15 cellular contexts compared by ENCODE assay signal in the genomic region with DNA sequence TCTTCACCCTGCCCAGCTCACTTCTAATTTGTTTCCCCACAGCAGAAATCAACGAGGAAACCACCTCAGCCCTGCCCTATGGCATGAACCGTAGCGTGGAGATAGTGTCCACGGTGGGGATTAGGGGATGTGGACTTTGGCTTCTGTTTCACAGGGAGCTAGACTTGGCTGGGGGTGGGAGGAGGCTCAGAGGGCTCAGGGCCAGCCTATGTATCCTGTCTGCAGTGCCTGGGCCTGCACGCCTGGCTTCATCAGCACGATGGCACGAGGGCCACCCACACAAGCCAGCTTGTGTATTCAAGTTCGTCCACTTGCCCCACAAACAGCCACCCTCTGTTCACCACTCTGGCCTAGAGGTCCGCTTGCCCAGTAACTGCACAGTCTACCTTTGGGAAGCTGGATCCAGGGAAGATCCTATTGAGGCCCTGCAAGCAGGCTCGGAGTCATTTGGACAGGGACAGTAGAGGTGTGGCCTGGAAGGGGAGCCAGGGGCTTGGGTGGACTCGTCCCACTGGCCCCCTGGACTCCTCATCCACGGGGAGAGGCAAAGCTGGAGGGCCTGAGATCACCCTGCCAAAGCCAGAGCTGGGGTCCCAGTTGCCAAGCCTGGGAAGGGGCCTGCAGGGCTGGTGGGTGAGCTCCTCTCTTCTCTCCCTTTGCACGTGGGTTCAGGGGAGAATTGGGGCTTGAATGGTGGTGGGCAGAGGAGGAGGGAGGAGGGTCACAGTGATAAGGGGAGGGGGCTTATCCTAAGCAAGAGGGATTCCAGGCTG. TPM values are rescaled to one million over a fixed set of nuclear protein-coding genes. Genes with fewer than 3 reads are reported as not detected.
DNase-seq lines count a peak whose midpoint lies in the region; ATAC-seq and TF ChIP-seq lines count a peak whose summit lies in the region.
"Had no signal": no experiment of that assay in that cellular context is flagged by ENCODE, and none has a peak within 500 bp of the region (broad histone marks: within the 10 kb centered on the region; RNA-seq: fewer than 3 reads in every experiment).

No MANE protein-coding gene starts in this region.

- no CpG with 5 or more reads among the region's 13 CpGs for WGBS in mesendoderm (ENCODE audit: extremely low coverage, insufficient coverage, low lambda C conversion rate)

- POLR2A ChIA-PET in CD4-positive, alpha-beta T cell (lab: Charles Lee): interaction anchor here (1.2 to 1.7 kb wide), 2 partner anchors 13 to 83 kb away, joined by 4 to 7 read pairs; a partner anchor contains a TSS

- H3K4me2 ChIP-seq in OCI-LY3 (ENCODE audit: low read length): no peak overlapping the region
- no peak overlapping the region for H3K4me2 ChIP-seq in MM.1S (ENCODE audit: low read depth, low read length)
- H3K4me2 ChIP-seq in mesendoderm (ENCODE audit: low read length): no peak overlapping the region
- H3K4me2 ChIP-seq: GM23338 had no signal

- no peak overlapping the region for H2BK15ac ChIP-seq in mesendoderm (replicated peaks; ENCODE audit: low read depth)

- peaks cover 41% of the 10 kb centered on the region for H3F3A ChIP-seq in MM.1S (ENCODE audit: insufficient read depth, low read length)

- no peaks in the 10 kb centered on the region for H3K9me2 ChIP-seq in MM.1S (replicated peaks; ENCODE audit: insufficient read depth, low read length)

- H3K18ac ChIP-seq in mesendoderm (ENCODE audit: low read length): no peak overlapping the region

- no peak overlapping the region for H3K4me3 Mint-ChIP-seq in CD4-positive, alpha-beta T cell
- H3K4me3 Mint-ChIP-seq: brain; GM23338; T-helper 1 cell treated with Interleukin-12 subunit alpha and Interleukin-12 subunit beta and Interleukin-4 antibody, amounts not matched to agents 30 μg/mL and 1 μg/mL, for 36 hours had no signal

- H4K5ac ChIP-seq in mesendoderm (ENCODE audit: low read length): no peak overlapping the region

- H2BK5ac ChIP-seq in mesendoderm (ENCODE audit: low read length): no peak overlapping the region

- peak overlapping the region; percentile 8 for H3K27ac Mint-ChIP-seq in CD4-positive, alpha-beta T cell
- H3K27ac Mint-ChIP-seq: brain, GM23338 had no signal

- H2AK5ac ChIP-seq in mesendoderm (ENCODE audit: low read length): no peak overlapping the region

- H3K9me3 Mint-ChIP-seq in CD4-positive, alpha-beta T cell: no peaks in the 10 kb centered on the region
- H3K9me3 Mint-ChIP-seq: brain; GM23338; T-helper 1 cell treated with Interleukin-12 subunit alpha and Interleukin-12 subunit beta and Interleukin-4 antibody, amounts not matched to agents 30 μg/mL and 1 μg/mL, for 36 hours had no signal

- TF ChIP-seq CTCF in CD4-positive, alpha-beta T cell (IDR thresholded peaks at IDR 0.05): no peak
- TF ChIP-seq CTCF in OCI-LY3 (IDR thresholded peaks at IDR 0.05; ENCODE audit: low read depth, low read length) (no peak), epithelial cell of esophagus (IDR thresholded peaks at IDR 0.05; ENCODE audit: insufficient read depth, low read depth, low read length, missing control alignments) (no peak), MM.1S (IDR thresholded peaks at IDR 0.05; ENCODE audit: low read length) (no peak)

- H3K4me1 Mint-ChIP-seq in CD4-positive, alpha-beta T cell (ENCODE audit: low read depth): peaks cover 37% of the 10 kb centered on the region

- no peaks in the 10 kb centered on the region for H3K27me3 Mint-ChIP-seq in CD4-positive, alpha-beta T cell
- H3K27me3 Mint-ChIP-seq: brain had no signal

- no peak overlapping the region for H3K27ac ChIP-seq in CD4-positive, alpha-beta T cell (ENCODE audit: low read depth, low read length)
- H3K27ac ChIP-seq in OCI-LY3 (ENCODE audit: low read length) (peak overlapping the region; percentile 95), MM.1S (ENCODE audit: low read length) (no peak overlapping the region), mesendoderm (ENCODE audit: low read depth, low read length) (no peak overlapping the region)
- H3K27ac ChIP-seq: skin epidermis, uterus had no signal

- peaks cover 23% of the 10 kb centered on the region for H3K36me3 Mint-ChIP-seq in CD4-positive, alpha-beta T cell (ENCODE audit: low read depth)
- H3K36me3 Mint-ChIP-seq: brain had no signal

- no peak overlapping the region for H3K4me3 ChIP-seq in OCI-LY3 (ENCODE audit: low read length)
- no peak overlapping the region for H3K4me3 ChIP-seq in epithelial cell of esophagus (ENCODE audit: low read length)
- H3K4me3 ChIP-seq in MM.1S (ENCODE audit: low read length): no peak overlapping the region
- H3K4me3 ChIP-seq in mesendoderm (ENCODE audit: low read length): no peak overlapping the region
- H3K4me3 ChIP-seq: GM23338, skin epidermis, uterus had no signal

- intact Hi-C loops in CD4-positive, alpha-beta T cell (cut with DNase I, micrococcal nuclease): no loop called here

- ATAC-seq in CD4-positive, alpha-beta T cell (ENCODE audit: poor library complexity): no peak
- no peak for ATAC-seq in SK-N-SH treated with all-trans-retinoic acid at 6 μM for 48 hours
- ATAC-seq: GM23338 had no signal

- H3K23ac ChIP-seq in mesendoderm (ENCODE audit: low read length): no peak overlapping the region

- CTCF ChIA-PET in CD4-positive, alpha-beta T cell (lab: Charles Lee): no interaction called here

- H3K9me3 ChIP-seq in CD4-positive, alpha-beta T cell (ENCODE audit: control insufficient read depth, low read length): no peaks in the 10 kb centered on the region
- H3K9me3 ChIP-seq in OCI-LY3 (ENCODE audit: insufficient read depth, low read length): no peaks in the 10 kb centered on the region
- H3K9me3 ChIP-seq in MM.1S (replicated peaks; ENCODE audit: insufficient read depth, low read length): no peaks in the 10 kb centered on the region
- H3K9me3 ChIP-seq: uterus had no signal

- H2AFZ ChIP-seq in OCI-LY3 (ENCODE audit: low read depth, low read length): no peak overlapping the region
- H2AFZ ChIP-seq in MM.1S (ENCODE audit: low read length): no peak overlapping the region
- H2AFZ ChIP-seq: GM23338 had no signal

- H3K4me1 ChIP-seq in OCI-LY3 (ENCODE audit: low read length) (peaks cover 55% of the 10 kb centered on the region), MM.1S (ENCODE audit: low read length) (peaks cover 36% of the 10 kb centered on the region), mesendoderm (ENCODE audit: control insufficient read depth, low read depth, low read length) (no peaks in the 10 kb centered on the region)
- H3K4me1 ChIP-seq: uterus had no signal

- H3K4ac ChIP-seq in mesendoderm (ENCODE audit: low read depth, low read length): no peak overlapping the region

- H2BK120ac ChIP-seq in mesendoderm (ENCODE audit: low read depth, low read length): no peak overlapping the region

- no peaks in the 10 kb centered on the region for H3K27me3 ChIP-seq in CD4-positive, alpha-beta T cell (ENCODE audit: control insufficient read depth, insufficient read depth, low read length)
- H3K27me3 ChIP-seq in OCI-LY3 (ENCODE audit: low read depth, low read length): no peaks in the 10 kb centered on the region
- no peaks in the 10 kb centered on the region for H3K27me3 ChIP-seq in MM.1S (replicated peaks; ENCODE audit: insufficient read depth, low read length)
- no peaks in the 10 kb centered on the region for H3K27me3 ChIP-seq in mesendoderm (ENCODE audit: insufficient read depth, low read length, poor library complexity)
- H3K27me3 ChIP-seq: uterus had no signal

- H3K79me2 ChIP-seq in OCI-LY3 (ENCODE audit: low read length): peaks cover 97% of the 10 kb centered on the region
- peaks cover 76% of the 10 kb centered on the region for H3K79me2 ChIP-seq in MM.1S (ENCODE audit: low read length)
- no peaks in the 10 kb centered on the region for H3K79me2 ChIP-seq in mesendoderm (ENCODE audit: control insufficient read depth, insufficient read depth, low read length)

- H3K9ac ChIP-seq in OCI-LY3 (ENCODE audit: low read length) (no peak overlapping the region), MM.1S (ENCODE audit: low read length) (no peak overlapping the region), mesendoderm (ENCODE audit: low read length) (no peak overlapping the region)

- no peak overlapping the region for H4K8ac ChIP-seq in mesendoderm (ENCODE audit: low read depth, low read length)

- DNase-seq in CD4-positive, alpha-beta T cell: no peak
- DNase-seq in epithelial cell of esophagus (ENCODE audit: low read depth): peak; percentile 35
- peak in 49 of 56 donors; percentile 18 to 87 (median 64) for DNase-seq in nucleus accumbens (lab: John Stamatoyannopoulos, UW)
- no peak for DNase-seq in MM.1S
- no peak for DNase-seq in mesendoderm
- DNase-seq: activated CD4-positive, alpha-beta T cell treated with anti-CD3 and anti-CD28 coated beads for 1 hour; DMS79 treated with DMSO at 0.1 percent for 48 hours; stimulated activated naive CD4-positive, alpha-beta T cell; uterus had no signal

- no peaks in the 10 kb centered on the region for H3K79me1 ChIP-seq in mesendoderm (ENCODE audit: low read length)

- H3K56ac ChIP-seq in mesendoderm (ENCODE audit: low read length): no peak overlapping the region

- H4K20me1 ChIP-seq in OCI-LY3 (ENCODE audit: insufficient read depth, low read length) (peaks cover 52% of the 10 kb centered on the region), MM.1S (ENCODE audit: insufficient read depth, low read length) (no peaks in the 10 kb centered on the region)

- H3K36me3 ChIP-seq in OCI-LY3 (replicated peaks; ENCODE audit: low read depth, low read length) (peaks cover 64% of the 10 kb centered on the region), MM.1S (replicated peaks; ENCODE audit: insufficient read depth, low read length) (no peaks in the 10 kb centered on the region), mesendoderm (ENCODE audit: control insufficient read depth, insufficient read depth, low read length) (no peaks in the 10 kb centered on the region)
- H3K36me3 ChIP-seq: uterus had no signal

TF ChIP-seq in SK-N-SH treated with all-trans-retinoic acid at 6 μM for 48 hours, 23 proteins besides CTCF, POLR2A, EP300 and RAD21 (continues in another document):
- no peak for TF ChIP-seq RARB (CRISPR knock-in tag; IDR thresholded peaks at IDR 0.05)

RNA-seq across cellular contexts. Expression of a gene that starts 38.0 kb away (rescaled TPM):
- total RNA-seq in CD4-positive, alpha-beta T cell: 1 to 10 TPM; 1.8 to 1.9 TPM
- polyA plus RNA-seq in mesendoderm (2013, experiment 1 of 2): 55.2 TPM
- polyA plus RNA-seq in mesendoderm (2013, experiment 2 of 2): 54.8 TPM

Comparison
In these comparisons a context has a peak if more than half of its experiments do, and no peak if none do; other contexts are left out.
1. DNase-seq: peak in epithelial cell of esophagus (single experiment) and nucleus accumbens (49 of 56); none in CD4-positive, alpha-beta T cell (0 of 10), MM.1S (single experiment) and mesendoderm (single experiment).